In genomic region chr12:47214771-47215170, GRCh38 we compare ENCODE assay signal across 12 cellular contexts.
A peak's percentile ranks its signal among the peaks of the same experiment; 100 is the strongest.
DNase-seq lines count a peak whose midpoint lies in the region; ATAC-seq and TF ChIP-seq lines count a peak whose summit lies in the region.
"Had no signal": no experiment of that assay in that cellular context is flagged by ENCODE, and none has a peak within 500 bp of the region (broad histone marks: within the 10 kb centered on the region; RNA-seq: fewer than 3 reads in every experiment).

No MANE protein-coding gene starts in this region.

- no peak for ATAC-seq in CD8-positive, alpha-beta T cell
- ATAC-seq in WTC11 = no peak
- ATAC-seq: HCT116 had no signal

- peaks cover 72% of the 10 kb centered on the region for H3K36me3 Mint-ChIP-seq in CD8-positive, alpha-beta T cell
- no peaks in the 10 kb centered on the region for H3K36me3 Mint-ChIP-seq in WTC11
- no peaks in the 10 kb centered on the region for H3K36me3 Mint-ChIP-seq in dendritic cell treated with granulocyte-macrophage colony-stimulating factor and Interleukin-4, amounts not matched to agents 40 ng/mL and 50 ng/mL, for 4 days (ENCODE audit: low read depth)
- H3K36me3 Mint-ChIP-seq: brain had no signal

- no peaks in the 10 kb centered on the region for H3K9me3 Mint-ChIP-seq in CD8-positive, alpha-beta T cell
- no peaks in the 10 kb centered on the region for H3K9me3 Mint-ChIP-seq in WTC11
- no peaks in the 10 kb centered on the region for H3K9me3 Mint-ChIP-seq in dendritic cell treated with granulocyte-macrophage colony-stimulating factor and Interleukin-4, amounts not matched to agents 40 ng/mL and 50 ng/mL, for 4 days
- H3K9me3 Mint-ChIP-seq: brain had no signal

- H3K27ac ChIP-seq in CD8-positive, alpha-beta T cell (ENCODE audit: low read depth, low read length) = peak overlapping the region; percentile 81
- H3K27ac ChIP-seq: PC-9 had no signal

- peaks cover 7% of the 10 kb centered on the region for H3K4me1 ChIP-seq in CD8-positive, alpha-beta T cell (ENCODE audit: insufficient read depth, low read length)

- peaks cover 2% of the 10 kb centered on the region for H3K36me3 ChIP-seq in CD8-positive, alpha-beta T cell (ENCODE audit: insufficient read depth, low read length)

- H3K4me3 Mint-ChIP-seq in CD8-positive, alpha-beta T cell = peak overlapping the region; percentile 95
- H3K4me3 Mint-ChIP-seq in WTC11 = no peak overlapping the region
- peak overlapping the region; percentile 61 for H3K4me3 Mint-ChIP-seq in dendritic cell treated with granulocyte-macrophage colony-stimulating factor and Interleukin-4, amounts not matched to agents 40 ng/mL and 50 ng/mL, for 4 days
- H3K4me3 Mint-ChIP-seq: brain had no signal

- H3K9me3 ChIP-seq in CD8-positive, alpha-beta T cell (ENCODE audit: low read length) = no peaks in the 10 kb centered on the region

- peaks cover 32% of the 10 kb centered on the region for H3K4me1 Mint-ChIP-seq in CD8-positive, alpha-beta T cell (ENCODE audit: low read depth)
- peaks cover 33% of the 10 kb centered on the region for H3K4me1 Mint-ChIP-seq in WTC11
- H3K4me1 Mint-ChIP-seq in dendritic cell treated with granulocyte-macrophage colony-stimulating factor and Interleukin-4, amounts not matched to agents 40 ng/mL and 50 ng/mL, for 4 days (ENCODE audit: low read depth) = peaks cover 45% of the 10 kb centered on the region
- H3K4me1 Mint-ChIP-seq: brain had no signal

- intact Hi-C loops in CD8-positive, alpha-beta T cell (cut with DNase I, micrococcal nuclease) = loop anchor here (2.0 to 10.0 kb wide), 11 partner anchors 92 to 1482 kb away; partner anchors contain the start of genes SLC38A2 (in 2 of the 2), HDAC7 (in 1 of the 2), RPAP3 (in 1 of the 2) and SCAF11 (in 1 of the 2)
- intact Hi-C loops in dendritic cell treated with granulocyte-macrophage colony-stimulating factor and Interleukin-4, amounts not matched to agents 40 ng/mL and 50 ng/mL, for 4 days (cut with micrococcal nuclease) = loop anchor here (5.0 kb wide), 2 partner anchors 63 to 183 kb away; no protein-coding TSS in a partner anchor

- POLR2A ChIA-PET in CD8-positive, alpha-beta T cell (lab: Charles Lee) = interaction anchor here (0.6 to 7.0 kb wide), 18 partner anchors 9 to 1487 kb away, joined by 3 to 55 read pairs (median 8); partner anchors contain the start of genes AMIGO2, PCED1B and SLC38A1
- POLR2A ChIA-PET in WTC11 (lab: Charles Lee) = no interaction called here

- TF ChIP-seq CTCF in CD8-positive, alpha-beta T cell (IDR thresholded peaks at IDR 0.05) = no peak
- TF ChIP-seq CTCF in WTC11 (IDR thresholded peaks at IDR 0.05) = no peak

- H3K4me3 ChIP-seq in CD8-positive, alpha-beta T cell (ENCODE audit: low read depth, low read length) = peak overlapping the region; percentile 80
- H3K4me3 ChIP-seq: PC-9 had no signal

- peak overlapping the region; percentile 96 for H3K27ac Mint-ChIP-seq in CD8-positive, alpha-beta T cell
- 0 out of 2 replicates have a peak overlapping the region, but pooled peaks have one; percentile 57 for H3K27ac Mint-ChIP-seq in WTC11
- H3K27ac Mint-ChIP-seq in dendritic cell treated with granulocyte-macrophage colony-stimulating factor and Interleukin-4, amounts not matched to agents 40 ng/mL and 50 ng/mL, for 4 days = peak overlapping the region; percentile 85
- H3K27ac Mint-ChIP-seq: brain had no signal

- no peaks in the 10 kb centered on the region for H3K27me3 Mint-ChIP-seq in CD8-positive, alpha-beta T cell (ENCODE audit: low read depth)
- no peaks in the 10 kb centered on the region for H3K27me3 Mint-ChIP-seq in WTC11 (ENCODE audit: low read depth)
- no peaks in the 10 kb centered on the region for H3K27me3 Mint-ChIP-seq in dendritic cell treated with granulocyte-macrophage colony-stimulating factor and Interleukin-4, amounts not matched to agents 40 ng/mL and 50 ng/mL, for 4 days
- H3K27me3 Mint-ChIP-seq: brain had no signal

- CTCF ChIA-PET in CD8-positive, alpha-beta T cell (lab: Charles Lee) = interaction anchor here (1.5 to 3.4 kb wide), 5 partner anchors 12 to 135 kb away, joined by 5 to 13 read pairs (median 8); partner anchors contain the start of genes AMIGO2 and PCED1B
- CTCF ChIA-PET in WTC11 (lab: Charles Lee) = no interaction called here

- no peak for DNase-seq in CD8-positive, alpha-beta T cell
- DNase-seq in WTC11 (ENCODE audit: low spot score) = no peak
- peak; percentile 34 to 44 for DNase-seq in stimulated activated CD4-positive, alpha-beta T cell treated with anti-CD3 and anti-CD28 coated beads, Interleukin-4, amount 100 ng/mL, for 48 hours (ENCODE audit: low read depth in 2 of 2)
- DNase-seq in NCI-H345 (lab: John Stamatoyannopoulos, UW) = no peak
- DNase-seq in glomerular visceral epithelial cell (ENCODE audit: extremely low spot score) = no peak
- DNase-seq in DMS 273 (lab: John Stamatoyannopoulos, UW; ENCODE audit: unreplicated experiment) = no peak
- DNase-seq in HT-29 (ENCODE audit: low spot score) = no peak
- DNase-seq: NCI-H2171, PC-9 had no signal

- no peaks in the 10 kb centered on the region for H3K27me3 ChIP-seq in CD8-positive, alpha-beta T cell (ENCODE audit: insufficient read depth, low read length)

TF ChIP-seq in WTC11, 78 proteins besides CTCF, POLR2A, EP300 and RAD21:
- no peak for TF ChIP-seq IRF2 (CRISPR knock-in tag; IDR thresholded peaks at IDR 0.05; ENCODE audit: borderline replicate concordance, low read depth)
- no peak for TF ChIP-seq NR3C1 (CRISPR knock-in tag; conservative IDR thresholded peaks at IDR 0.05; ENCODE audit: low read depth)
- TF ChIP-seq NFE2L1 (CRISPR knock-in tag; IDR thresholded peaks at IDR 0.05) = no peak
- TF ChIP-seq NFATC4 (CRISPR knock-in tag; IDR thresholded peaks at IDR 0.05) = no peak
- no peak for TF ChIP-seq TEAD4 (CRISPR knock-in tag; IDR thresholded peaks at IDR 0.05)
- no peak for TF ChIP-seq ZNF232 (CRISPR knock-in tag; IDR thresholded peaks at IDR 0.05)
- no peak for TF ChIP-seq SOX15 (CRISPR knock-in tag; IDR thresholded peaks at IDR 0.05)
- TF ChIP-seq FOXK1 (CRISPR knock-in tag; IDR thresholded peaks at IDR 0.05) = no peak
- no peak for TF ChIP-seq HMGXB4 (CRISPR knock-in tag; IDR thresholded peaks at IDR 0.05)
- TF ChIP-seq JAZF1 (CRISPR knock-in tag; IDR thresholded peaks at IDR 0.05) = no peak
TF ChIP-seq in WTC11: peak in this region for 0.

Comparison
In these comparisons a context has a peak if more than half of its experiments do, and no peak if none do; other contexts are left out.
1. DNase-seq: peak in stimulated activated CD4-positive, alpha-beta T cell treated with anti-CD3 and anti-CD28 coated beads, Interleukin-4, amount 100 ng/mL, for 48 hours (2 of 2); none in CD8-positive, alpha-beta T cell (0 of 7), WTC11 (single experiment), NCI-H345 (single experiment), glomerular visceral epithelial cell (single experiment), DMS 273 (single experiment) and HT-29 (single experiment).
2. Peak in every context shown above with its lines, with median percentiles within 50 percentile points of each other: H3K27ac Mint-ChIP-seq.